Comparison of ENCODE assay signal across 10 cellular contexts in genomic region chr17:41733348-41734138, GRCh38.
DNase-seq lines count a peak whose midpoint lies in the region; ATAC-seq and TF ChIP-seq lines count a peak whose summit lies in the region.
"Had no signal": no experiment of that assay in that cellular context is flagged by ENCODE, and none has a peak within 500 bp of the region (broad histone marks: within the 10 kb centered on the region; RNA-seq: fewer than 3 reads in every experiment).

No MANE protein-coding gene starts in this region.

- peak; percentile 7 for DNase-seq in T-helper 2 cell treated with Interferon-gamma antibody and Interleukin-4, amounts not matched to agents 5 μg/mL and 100 μg/mL, for 36 hours (ENCODE audit: low spot score)
- DNase-seq in T-helper 2 cell = no peak
- DNase-seq in superior temporal gyrus (ENCODE audit: extremely low spot score) = no peak
- DNase-seq in NCI-H2171 (lab: John Stamatoyannopoulos, UW) = no peak
- DNase-seq in GOT3 (lab: John Stamatoyannopoulos, UW) = no peak
- DNase-seq: NCI-H345 had no signal

- no peaks in the 10 kb centered on the region for H3K9me3 Mint-ChIP-seq in T-helper 2 cell treated with Interferon-gamma antibody and Interleukin-4, amounts not matched to agents 5 μg/mL and 100 μg/mL, for 36 hours
- H3K9me3 Mint-ChIP-seq in stimulated activated memory B cell treated with anti-CD40 and anti-IgM and Interleukin-4, amounts not matched to agents 10 μg/mL and 1 μg/mL and 100 μg/mL, for 72 hours = no peaks in the 10 kb centered on the region
- H3K9me3 Mint-ChIP-seq: natural killer cell treated with Interleukin-12 subunit alpha and Interleukin-12 subunit beta and Interleukin-15 and Interleukin-18, amount 100 ng/mL, for 72 hours had no signal

- no peaks in the 10 kb centered on the region for H3K9me3 ChIP-seq in iPS-18c (ENCODE audit: control insufficient read depth, insufficient read depth, low read length)

- peak overlapping the region; percentile 72 for H3K4me3 ChIP-seq in iPS-18c (ENCODE audit: insufficient read depth, low read depth, low read length)

- H3K27me3 Mint-ChIP-seq in T-helper 2 cell treated with Interferon-gamma antibody and Interleukin-4, amounts not matched to agents 5 μg/mL and 100 μg/mL, for 36 hours (ENCODE audit: low read depth) = peaks cover 63% of the 10 kb centered on the region
- H3K27me3 Mint-ChIP-seq in stimulated activated memory B cell treated with anti-CD40 and anti-IgM and Interleukin-4, amounts not matched to agents 10 μg/mL and 1 μg/mL and 100 μg/mL, for 72 hours = peaks cover 83% of the 10 kb centered on the region

- no peaks in the 10 kb centered on the region for H3K36me3 Mint-ChIP-seq in T-helper 2 cell treated with Interferon-gamma antibody and Interleukin-4, amounts not matched to agents 5 μg/mL and 100 μg/mL, for 36 hours (ENCODE audit: low read depth)
- H3K36me3 Mint-ChIP-seq in stimulated activated memory B cell treated with anti-CD40 and anti-IgM and Interleukin-4, amounts not matched to agents 10 μg/mL and 1 μg/mL and 100 μg/mL, for 72 hours = no peaks in the 10 kb centered on the region
- H3K36me3 Mint-ChIP-seq: natural killer cell treated with Interleukin-12 subunit alpha and Interleukin-12 subunit beta and Interleukin-15 and Interleukin-18, amount 100 ng/mL, for 72 hours had no signal

- no peak for TF ChIP-seq CTCF in VCaP (conservative IDR thresholded peaks at IDR 0.05)

- peak overlapping the region; percentile 51; the same call in 1 of the 2 replicates for H3K27ac ChIP-seq in VCaP

- H3K4me3 Mint-ChIP-seq in T-helper 2 cell treated with Interferon-gamma antibody and Interleukin-4, amounts not matched to agents 5 μg/mL and 100 μg/mL, for 36 hours = no peak overlapping the region
- H3K4me3 Mint-ChIP-seq in stimulated activated memory B cell treated with anti-CD40 and anti-IgM and Interleukin-4, amounts not matched to agents 10 μg/mL and 1 μg/mL and 100 μg/mL, for 72 hours = peak overlapping the region; percentile 52
- H3K4me3 Mint-ChIP-seq: natural killer cell treated with Interleukin-12 subunit alpha and Interleukin-12 subunit beta and Interleukin-15 and Interleukin-18, amount 100 ng/mL, for 72 hours had no signal

- no peak overlapping the region for H3K27ac Mint-ChIP-seq in T-helper 2 cell treated with Interferon-gamma antibody and Interleukin-4, amounts not matched to agents 5 μg/mL and 100 μg/mL, for 36 hours
- no peak overlapping the region for H3K27ac Mint-ChIP-seq in stimulated activated memory B cell treated with anti-CD40 and anti-IgM and Interleukin-4, amounts not matched to agents 10 μg/mL and 1 μg/mL and 100 μg/mL, for 72 hours
- H3K27ac Mint-ChIP-seq: natural killer cell treated with Interleukin-12 subunit alpha and Interleukin-12 subunit beta and Interleukin-15 and Interleukin-18, amount 100 ng/mL, for 72 hours had no signal

- ATAC-seq in stimulated activated memory B cell treated with anti-CD40 and anti-IgM and Interleukin-4, amounts not matched to agents 10 μg/mL and 1 μg/mL and 100 μg/mL, for 72 hours = no peak
- ATAC-seq: natural killer cell treated with Interleukin-12 subunit alpha and Interleukin-12 subunit beta and Interleukin-15 and Interleukin-18, amount 100 ng/mL, for 72 hours had no signal

- peaks cover 1% of the 10 kb centered on the region for H3K4me1 Mint-ChIP-seq in T-helper 2 cell treated with Interferon-gamma antibody and Interleukin-4, amounts not matched to agents 5 μg/mL and 100 μg/mL, for 36 hours (ENCODE audit: low read depth)
- peaks cover 21% of the 10 kb centered on the region for H3K4me1 Mint-ChIP-seq in stimulated activated memory B cell treated with anti-CD40 and anti-IgM and Interleukin-4, amounts not matched to agents 10 μg/mL and 1 μg/mL and 100 μg/mL, for 72 hours
